In the genomic region with DNA sequence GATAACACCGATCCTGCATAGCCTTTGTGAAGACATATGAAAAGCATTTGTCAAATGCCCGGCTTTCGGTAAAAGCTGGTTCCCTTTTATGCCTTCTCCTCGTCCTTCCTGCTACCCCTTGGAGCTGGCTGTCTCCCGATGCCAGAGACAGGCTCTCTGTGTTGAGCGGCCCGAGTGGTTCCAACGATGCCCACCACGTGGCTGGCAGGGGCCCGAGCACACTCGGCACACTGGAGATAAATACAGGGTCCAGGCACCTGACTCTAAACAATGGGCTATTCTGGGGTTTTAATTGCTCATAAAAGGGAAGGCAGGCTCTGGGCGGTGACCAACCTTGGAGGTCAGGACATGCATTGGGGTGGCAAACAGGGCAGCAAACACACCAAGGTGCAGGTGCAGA, we compare ENCODE assay signal across 22 cellular contexts.
"Had no signal": no experiment of that assay in that cellular context is flagged by ENCODE, and none has a peak within 500 bp of the region (broad histone marks: within the 10 kb centered on the region; RNA-seq: fewer than 3 reads in every experiment).

No MANE protein-coding gene starts in this region.

- H3K9me3 Mint-ChIP-seq: activated CD4-positive, alpha-beta memory T cell treated with anti-CD3 and anti-CD28 coated beads, Interleukin-2, amount 10 ng/mL, durations not matched to agents 7 days and 5 days; activated CD4-positive, alpha-beta T cell treated with anti-CD3 and anti-CD28 coated beads, Interleukin-2, amount 10 ng/mL, durations not matched to agents 24 days and 14 days; activated naive CD4-positive, alpha-beta T cell treated with anti-CD3 and anti-CD28 coated beads, Interleukin-2, amount 10 ng/mL, durations not matched to agents 7 days and 5 days; activated naive CD8-positive, alpha-beta T cell treated with anti-CD3 and anti-CD28 coated beads, Interleukin-2, amount 10 ng/mL, durations not matched to agents 7 days and 5 days; activated T-cell treated with anti-CD3 and anti-CD28 coated beads, Interleukin-2, amount 50 U/mL, for 24 hours; natural killer cell treated with Interleukin-12 subunit alpha and Interleukin-12 subunit beta and Interleukin-15 and Interleukin-18, amount 100 ng/mL, for 72 hours; stimulated activated naive CD8-positive, alpha-beta T cell treated with anti-CD3 and anti-CD28 coated beads, Interleukin-15, Interleukin-2, amounts not matched to agents 100 ng/mL and 50 ng/mL, for 24 hours; type B pancreatic cell had no signal

- H3K27ac Mint-ChIP-seq: activated CD4-positive, alpha-beta memory T cell treated with anti-CD3 and anti-CD28 coated beads, Interleukin-2, amount 10 ng/mL, durations not matched to agents 7 days and 5 days; activated CD4-positive, alpha-beta T cell treated with anti-CD3 and anti-CD28 coated beads, Interleukin-2, amount 10 ng/mL, durations not matched to agents 24 days and 14 days; activated naive CD4-positive, alpha-beta T cell treated with anti-CD3 and anti-CD28 coated beads, Interleukin-2, amount 10 ng/mL, durations not matched to agents 7 days and 5 days; activated naive CD8-positive, alpha-beta T cell treated with anti-CD3 and anti-CD28 coated beads, Interleukin-2, amount 10 ng/mL, durations not matched to agents 7 days and 5 days; activated T-cell treated with anti-CD3 and anti-CD28 coated beads, Interleukin-2, amount 50 U/mL, for 24 hours; natural killer cell treated with Interleukin-12 subunit alpha and Interleukin-12 subunit beta and Interleukin-15 and Interleukin-18, amount 100 ng/mL, for 72 hours; stimulated activated naive CD8-positive, alpha-beta T cell treated with anti-CD3 and anti-CD28 coated beads, Interleukin-15, Interleukin-2, amounts not matched to agents 100 ng/mL and 50 ng/mL, for 24 hours; T-helper 17 cell; type B pancreatic cell had no signal

- DNase-seq: activated CD4-positive, alpha-beta memory T cell treated with anti-CD3 and anti-CD28 coated beads, Interleukin-2, amount 10 ng/mL, durations not matched to agents 7 days and 5 days; activated CD4-positive, alpha-beta T cell treated with anti-CD3 and anti-CD28 coated beads, Interleukin-2, amount 10 ng/mL, durations not matched to agents 24 days and 14 days; activated CD4-positive, CD25-positive, alpha-beta regulatory T cell treated with anti-CD3 and anti-CD28 coated beads, Interleukin-2, amount 50 U/mL, for 72 hours; activated CD8-positive, alpha-beta memory T cell treated with anti-CD3 and anti-CD28 coated beads, Interleukin-2, amount 50 U/mL, for 48 hours; activated gamma-delta T cell; activated naive CD4-positive, alpha-beta T cell treated with anti-CD3 and anti-CD28 coated beads, Interleukin-2, amount 10 ng/mL, durations not matched to agents 7 days and 5 days; activated naive CD8-positive, alpha-beta T cell treated with anti-CD3 and anti-CD28 coated beads, Interleukin-2, amount 10 ng/mL, durations not matched to agents 7 days and 5 days; activated T-cell treated with anti-CD3 and anti-CD28 coated beads, Interleukin-2, amount 50 U/mL, for 24 hours; islet precursor cell; left cardiac atrium; mesenchymal stem cell; retina; stimulated activated CD4-positive, alpha-beta T cell treated with anti-CD3 and anti-CD28 coated beads, Interleukin-12 subunit alpha, Interleukin-12 subunit beta, amount 100 ng/mL, for 4 hours; stimulated activated CD4-positive, alpha-beta T cell treated with anti-CD3 and anti-CD28 coated beads, Interleukin-4, amount 100 ng/mL, for 1 hour; T-helper 17 cell; T1000; WERI-Rb-1 had no signal

- H3K27me3 Mint-ChIP-seq: activated CD4-positive, alpha-beta memory T cell treated with anti-CD3 and anti-CD28 coated beads, Interleukin-2, amount 10 ng/mL, durations not matched to agents 7 days and 5 days; activated CD4-positive, alpha-beta T cell treated with anti-CD3 and anti-CD28 coated beads, Interleukin-2, amount 10 ng/mL, durations not matched to agents 24 days and 14 days; activated T-cell treated with anti-CD3 and anti-CD28 coated beads, Interleukin-2, amount 50 U/mL, for 24 hours; natural killer cell treated with Interleukin-12 subunit alpha and Interleukin-12 subunit beta and Interleukin-15 and Interleukin-18, amount 100 ng/mL, for 72 hours; stimulated activated naive CD8-positive, alpha-beta T cell treated with anti-CD3 and anti-CD28 coated beads, Interleukin-15, Interleukin-2, amounts not matched to agents 100 ng/mL and 50 ng/mL, for 24 hours; T-helper 17 cell had no signal

- H3K36me3 Mint-ChIP-seq: activated naive CD4-positive, alpha-beta T cell treated with anti-CD3 and anti-CD28 coated beads, Interleukin-2, amount 10 ng/mL, durations not matched to agents 7 days and 5 days; activated naive CD8-positive, alpha-beta T cell treated with anti-CD3 and anti-CD28 coated beads, Interleukin-2, amount 10 ng/mL, durations not matched to agents 7 days and 5 days; natural killer cell treated with Interleukin-12 subunit alpha and Interleukin-12 subunit beta and Interleukin-15 and Interleukin-18, amount 100 ng/mL, for 72 hours; type B pancreatic cell had no signal

- H3K4me3 Mint-ChIP-seq: activated CD4-positive, alpha-beta memory T cell treated with anti-CD3 and anti-CD28 coated beads, Interleukin-2, amount 10 ng/mL, durations not matched to agents 7 days and 5 days; activated CD4-positive, alpha-beta T cell treated with anti-CD3 and anti-CD28 coated beads, Interleukin-2, amount 10 ng/mL, durations not matched to agents 24 days and 14 days; activated naive CD4-positive, alpha-beta T cell treated with anti-CD3 and anti-CD28 coated beads, Interleukin-2, amount 10 ng/mL, durations not matched to agents 7 days and 5 days; activated naive CD8-positive, alpha-beta T cell treated with anti-CD3 and anti-CD28 coated beads, Interleukin-2, amount 10 ng/mL, durations not matched to agents 7 days and 5 days; activated T-cell treated with anti-CD3 and anti-CD28 coated beads, Interleukin-2, amount 50 U/mL, for 24 hours; natural killer cell treated with Interleukin-12 subunit alpha and Interleukin-12 subunit beta and Interleukin-15 and Interleukin-18, amount 100 ng/mL, for 72 hours; stimulated activated naive CD8-positive, alpha-beta T cell treated with anti-CD3 and anti-CD28 coated beads, Interleukin-15, Interleukin-2, amounts not matched to agents 100 ng/mL and 50 ng/mL, for 24 hours; T-helper 17 cell; type B pancreatic cell had no signal

- ATAC-seq: gastroesophageal sphincter; natural killer cell treated with Interleukin-12 subunit alpha and Interleukin-12 subunit beta and Interleukin-15 and Interleukin-18, amount 100 ng/mL, for 72 hours; sciatic nerve; T-helper 17 cell had no signal
